Comparison of ENCODE assay signal across 33 cellular contexts in genomic region chr18:57185434-57185833, GRCh38. TPM values are rescaled to one million over a fixed set of nuclear protein-coding genes. Genes with fewer than 3 reads are reported as not detected.
"Had no signal": no experiment of that assay in that cellular context is flagged by ENCODE, and none has a peak within 500 bp of the region (broad histone marks: within the 10 kb centered on the region; RNA-seq: fewer than 3 reads in every experiment).

No MANE protein-coding gene starts in this region.

- H3K27ac ChIP-seq: coronary artery, epithelial cell of prostate, esophagus squamous epithelium, gastrocnemius medialis, heart right ventricle, left lung, lower lobe of right lung had no signal

- H3K4me3 ChIP-seq: coronary artery, esophagus squamous epithelium, gastrocnemius medialis, heart right ventricle, left lung, lower lobe of right lung, mucosa of descending colon had no signal

- H3K4me1 ChIP-seq: esophagus squamous epithelium, gastrocnemius medialis, heart right ventricle, left lung, lower lobe of right lung had no signal

- FAIRE-seq: endometrium, islet of Langerhans, keratinocyte had no signal

- ATAC-seq: effector memory CD8-positive, alpha-beta T cell; esophagus mucosa; gastrocnemius medialis; heart right ventricle; left cardiac atrium; left lung; left ventricle myocardium superior; lower lobe of right lung; mucosa of descending colon; naive thymus-derived CD8-positive, alpha-beta T cell had no signal

- H3K27me3 ChIP-seq: esophagus squamous epithelium, gastrocnemius medialis had no signal

- H3K36me3 ChIP-seq: esophagus squamous epithelium, gastrocnemius medialis, heart right ventricle, left lung, lower lobe of right lung had no signal

- DNase-seq: effector CD8-positive, alpha-beta T cell; effector memory CD8-positive, alpha-beta T cell; endodermal cell; erythroblast; esophagus squamous epithelium; foreskin fibroblast; foreskin melanocyte; gastrocnemius medialis; glutamatergic neuron; head of caudate nucleus; heart right ventricle; hippocampal formation; left cardiac atrium; left lung; left ventricle myocardium superior; lower lobe of right lung; mesenchymal stem cell; mucosa of descending colon; naive B cell; naive thymus-derived CD8-positive, alpha-beta T cell had no signal

RNA-seq across cellular contexts. Expression of gene BOD1L2, which starts 38.5 kb away (rescaled TPM):
- total RNA-seq: dermis microvascular lymphatic vessel endothelial cell; esophagus mucosa; esophagus squamous epithelium; gastrocnemius medialis; glomerular endothelial cell; heart right ventricle; kidney epithelial cell; left cardiac atrium; left lung; left ventricle myocardium superior; lower leg skin; lower lobe of right lung; lung microvascular endothelial cell; mesenteric fat pad; mesothelial cell of epicardium; mucosa of descending colon; naive thymus-derived CD8-positive, alpha-beta T cell had no signal
- polyA plus RNA-seq: heart right ventricle; keratinocyte; naive thymus-derived CD8-positive, alpha-beta T cell had no signal
